1 cellular context compared by ENCODE assay signal in the genomic region with DNA sequence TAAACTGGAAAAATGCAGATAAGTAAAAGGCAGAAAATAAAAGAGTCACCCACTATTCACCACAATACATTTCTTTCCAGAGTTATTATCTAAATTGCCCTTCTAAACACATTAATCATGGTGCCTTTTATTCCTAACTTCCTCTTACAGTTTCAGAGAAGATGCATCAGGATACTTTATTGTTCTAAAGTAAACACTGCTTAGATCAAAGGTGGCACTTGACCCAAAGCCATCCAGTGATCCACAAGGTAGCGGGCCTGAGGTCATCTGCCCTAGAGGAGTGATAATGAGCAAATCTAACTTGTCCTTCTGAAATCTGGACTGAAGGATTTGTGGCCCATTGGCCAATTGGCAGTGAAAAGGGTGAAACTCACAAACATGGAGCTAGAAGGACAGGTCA.
TF ChIP-seq lines count a peak whose summit lies in the region.

No MANE protein-coding gene starts in this region.

TF ChIP-seq in HepG2, 621 proteins besides CTCF, POLR2A, EP300 and RAD21 (continued from another document):
- TF ChIP-seq, protein P1, sequence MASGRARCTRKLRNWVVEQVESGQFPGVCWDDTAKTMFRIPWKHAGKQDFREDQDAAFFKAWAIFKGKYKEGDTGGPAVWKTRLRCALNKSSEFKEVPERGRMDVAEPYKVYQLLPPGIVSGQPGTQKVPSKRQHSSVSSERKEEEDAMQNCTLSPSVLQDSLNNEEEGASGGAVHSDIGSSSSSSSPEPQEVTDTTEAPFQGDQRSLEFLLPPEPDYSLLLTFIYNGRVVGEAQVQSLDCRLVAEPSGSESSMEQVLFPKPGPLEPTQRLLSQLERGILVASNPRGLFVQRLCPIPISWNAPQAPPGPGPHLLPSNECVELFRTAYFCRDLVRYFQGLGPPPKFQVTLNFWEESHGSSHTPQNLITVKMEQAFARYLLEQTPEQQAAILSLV (CRISPR knock-in tag; IDR thresholded peaks at IDR 0.05; ENCODE audit: borderline replicate concordance) = no peak
